In the genomic region with DNA sequence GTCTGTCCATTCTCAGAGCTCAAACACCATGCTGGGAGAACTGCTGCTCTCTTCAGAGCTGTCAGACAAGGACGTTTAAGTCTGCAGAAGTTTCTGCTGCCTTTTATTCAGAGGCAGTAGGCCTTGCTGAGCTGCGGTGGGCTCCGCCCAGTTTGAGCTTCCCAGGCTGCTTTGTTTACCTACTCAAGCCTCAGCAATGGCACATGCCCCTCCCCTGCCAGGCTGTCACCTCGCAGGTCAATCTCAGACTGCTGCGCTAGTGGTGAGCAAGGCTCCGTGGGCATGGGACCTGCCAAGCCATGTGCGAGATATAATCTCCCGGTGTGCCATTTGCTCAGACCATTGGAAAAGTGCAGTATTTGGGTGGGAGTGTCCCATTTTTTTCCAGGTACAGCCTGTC, we compare ENCODE assay signal across 10 cellular contexts. TPM values are rescaled to one million over a fixed set of nuclear protein-coding genes. Genes with fewer than 3 reads are reported as not detected.
"Had no signal": no experiment of that assay in that cellular context is flagged by ENCODE, and none has a peak within 500 bp of the region (broad histone marks: within the 10 kb centered on the region; RNA-seq: fewer than 3 reads in every experiment).

No MANE protein-coding gene starts in this region.

RNA-seq across cellular contexts. Expression of a gene that starts 8.6 kb away (rescaled TPM):
- total RNA-seq: activated CD4-positive, alpha-beta memory T cell treated with anti-CD3 and anti-CD28 coated beads, Interleukin-2, amount 10 ng/mL, durations not matched to agents 7 days and 5 days; activated CD4-positive, alpha-beta T cell treated with anti-CD3 and anti-CD28 coated beads for 36 hours; activated CD4-positive, alpha-beta T cell treated with anti-CD3 and anti-CD28 coated beads, Interleukin-2, amount 10 ng/mL, durations not matched to agents 7 days and 5 days; activated CD8-positive, alpha-beta memory T cell treated with anti-CD3 and anti-CD28 coated beads, Interleukin-2, amount 10 ng/mL, durations not matched to agents 7 days and 5 days; activated CD8-positive, alpha-beta T cell treated with anti-CD3 and anti-CD28 coated beads, Interleukin-2, amount 10 ng/mL, durations not matched to agents 7 days and 5 days; activated naive CD8-positive, alpha-beta T cell treated with anti-CD3 and anti-CD28 coated beads, Interleukin-2, amount 10 ng/mL, durations not matched to agents 7 days and 5 days; activated T-helper 2 cell treated with anti-CD3 and anti-CD28 coated beads, Interferon-gamma antibody, Interleukin-2, Interleukin-4, amounts not matched to agents 10 μg/mL and 5 μg/mL and 100 μg/mL, durations not matched to agents 14 hours and 24 hours and 36 hours; ascending aorta; bronchial epithelial cell; cardiac muscle cell had no signal
